8 cellular contexts compared by ENCODE assay signal in genomic region chr10:78972160-78972946, GRCh38.
DNase-seq lines count a peak whose midpoint lies in the region; ATAC-seq and TF ChIP-seq lines count a peak whose summit lies in the region.

No MANE protein-coding gene starts in this region.

- H3K27ac ChIP-seq in 22Rv1 (peak overlapping the region; percentile 87), sigmoid colon (peak overlapping the region; percentile 94 to 99 (median 96))

- H3K27me3 ChIP-seq in sigmoid colon = no peaks in the 10 kb centered on the region

- in situ Hi-C loops in astrocyte of the spinal cord (cut with HindIII; ENCODE audit: low sequenced_read_pairs) = no loop called here

- no peaks in the 10 kb centered on the region for H3K36me3 ChIP-seq in sigmoid colon

- no peaks in the 10 kb centered on the region for H3K9me3 ChIP-seq in sigmoid colon

- H3K9me3 Mint-ChIP-seq in HFFc6 = no peaks in the 10 kb centered on the region

- peaks cover 0 to 52% (median 47%) of the 10 kb centered on the region in 4 donors for H3K4me1 ChIP-seq in sigmoid colon

- TF ChIP-seq CTCF in 22Rv1 (IDR thresholded peaks at IDR 0.05) = no peak
- TF ChIP-seq CTCF in HFFc6 (IDR thresholded peaks at IDR 0.05) = no peak
- no peak for TF ChIP-seq CTCF in astrocyte of the spinal cord (IDR thresholded peaks at IDR 0.05; ENCODE audit: low read depth, low read length)
- TF ChIP-seq CTCF in sigmoid colon (IDR thresholded peaks at IDR 0.05) = no peak

- WGBS in sigmoid colon, 2 donors = 70 to 72% methylated on average over 11 of the region's 11 CpGs

- H3K4me1 Mint-ChIP-seq in HFFc6 (ENCODE audit: low read depth) = peaks cover 52% of the 10 kb centered on the region

- H3K27me3 Mint-ChIP-seq in HFFc6 (ENCODE audit: insufficient read depth) = peaks cover 2% of the 10 kb centered on the region

- H3K4me3 Mint-ChIP-seq in HFFc6 = peak overlapping the region; percentile 85

- TF ChIP-seq EP300 in sigmoid colon (IDR thresholded peaks at IDR 0.05) = peak in 2 of 4 donors; percentile 19 to 24

- H3K36me3 Mint-ChIP-seq in HFFc6 (ENCODE audit: low read depth) = no peaks in the 10 kb centered on the region

- intact Hi-C loops in sigmoid colon (cut with DNase I) = loop anchor here (5.0 kb wide), 3 partner anchors 225 to 940 kb away; partner anchors contain the start of gene RPS24

- peak overlapping the region; percentile 100 for H3K27ac Mint-ChIP-seq in HFFc6

- peak; percentile 77 for DNase-seq in HFFc6
- peak; percentile 95 for DNase-seq in astrocyte of the spinal cord (ENCODE audit: low read depth, low spot score)
- peak; percentile 31 to 95 (median 80) for DNase-seq in hypothalamus (lab: John Stamatoyannopoulos, UW)
- DNase-seq in sigmoid colon = peak; percentile 91
- DNase-seq in stimulated activated CD4-positive, alpha-beta T cell treated with anti-CD3 and anti-CD28 coated beads, Interleukin-4, amount 100 ng/mL, for 24 hours = no peak
- DNase-seq in germinal center (ENCODE audit: low spot score) = no peak

- ATAC-seq in HG03457 (IDR thresholded peaks at IDR 0.05; ENCODE audit: unreplicated experiment) = no peak

- H3K4me3 ChIP-seq in astrocyte of the spinal cord (ENCODE audit: low read depth, low read length) (no peak overlapping the region), sigmoid colon (peak overlapping the region in 2 of 4 donors; percentile 55 to 57)

- no peak for TF ChIP-seq POLR2A in sigmoid colon (IDR thresholded peaks at IDR 0.05)

Comparison
In these comparisons a context has a peak if more than half of its experiments do, and no peak if none do; other contexts are left out.
1. DNase-seq: peak in HFFc6 (single experiment), astrocyte of the spinal cord (single experiment), hypothalamus (51 of 51) and sigmoid colon (single experiment); none in stimulated activated CD4-positive, alpha-beta T cell treated with anti-CD3 and anti-CD28 coated beads, Interleukin-4, amount 100 ng/mL, for 24 hours (single experiment) and germinal center (single experiment).